In genomic region chr5:67901816-67902496, GRCh38 we compare ENCODE assay signal across 34 cellular contexts.
"Had no signal": no experiment of that assay in that cellular context is flagged by ENCODE, and none has a peak within 500 bp of the region (broad histone marks: within the 10 kb centered on the region; RNA-seq: fewer than 3 reads in every experiment).

No MANE protein-coding gene starts in this region.

- H3K9me3 ChIP-seq: adrenal gland, ascending aorta, heart left ventricle, right lobe of liver, upper lobe of left lung had no signal

- H3K36me3 ChIP-seq: adrenal gland, ascending aorta, heart left ventricle, right lobe of liver, upper lobe of left lung, WERI-Rb-1 had no signal

- H3K27ac Mint-ChIP-seq: activated CD4-positive, alpha-beta memory T cell treated with anti-CD3 and anti-CD28 coated beads for 36 hours; activated CD4-positive, alpha-beta T cell treated with anti-CD3 and anti-CD28 coated beads, Interleukin-2, amount 10 ng/mL, durations not matched to agents 24 days and 14 days; activated naive CD4-positive, alpha-beta T cell treated with anti-CD3 and anti-CD28 coated beads for 36 hours; activated naive CD8-positive, alpha-beta T cell treated with anti-CD3 and anti-CD28 coated beads for 36 hours; activated T-helper 1 cell treated with anti-CD3 and anti-CD28 coated beads, Interleukin-12 subunit alpha, Interleukin-12 subunit beta, Interleukin-2, Interleukin-4 antibody, amounts not matched to agents 30 ng/mL and 10 ng/mL and 1 ng/mL, durations not matched to agents 14 hours and 24 hours and 36 hours; immature natural killer cell; mesothelial cell of epicardium; naive thymus-derived CD4-positive, alpha-beta T cell; stimulated activated naive CD8-positive, alpha-beta T cell treated with anti-CD3 and anti-CD28 coated beads, Interleukin-15, amount 100 ng/mL, for 72 hours; T-helper 1 cell treated with Interleukin-12 subunit alpha and Interleukin-12 subunit beta and Interleukin-4 antibody, amounts not matched to agents 30 μg/mL and 1 μg/mL, for 36 hours had no signal

- H3K4me1 Mint-ChIP-seq: activated CD4-positive, alpha-beta T cell treated with anti-CD3 and anti-CD28 coated beads, Interleukin-2, amount 10 ng/mL, durations not matched to agents 24 days and 14 days; activated naive CD8-positive, alpha-beta T cell treated with anti-CD3 and anti-CD28 coated beads for 36 hours; immature natural killer cell; stimulated activated naive CD8-positive, alpha-beta T cell treated with anti-CD3 and anti-CD28 coated beads, Interleukin-15, amount 100 ng/mL, for 72 hours had no signal

- H3K27ac ChIP-seq: adrenal gland, ascending aorta, coronary artery, dorsolateral prefrontal cortex, foreskin keratinocyte, heart left ventricle, right lobe of liver, upper lobe of left lung, WERI-Rb-1 had no signal

- H3K36me3 Mint-ChIP-seq: activated CD4-positive, alpha-beta memory T cell treated with anti-CD3 and anti-CD28 coated beads for 36 hours; activated naive CD8-positive, alpha-beta T cell treated with anti-CD3 and anti-CD28 coated beads for 36 hours; brain; immature natural killer cell; mesothelial cell of epicardium; naive thymus-derived CD4-positive, alpha-beta T cell had no signal

- H3K9me3 Mint-ChIP-seq: activated CD4-positive, alpha-beta memory T cell treated with anti-CD3 and anti-CD28 coated beads for 36 hours; activated CD4-positive, alpha-beta T cell treated with anti-CD3 and anti-CD28 coated beads, Interleukin-2, amount 10 ng/mL, durations not matched to agents 24 days and 14 days; activated naive CD4-positive, alpha-beta T cell treated with anti-CD3 and anti-CD28 coated beads for 36 hours; activated naive CD8-positive, alpha-beta T cell treated with anti-CD3 and anti-CD28 coated beads for 36 hours; activated T-helper 1 cell treated with anti-CD3 and anti-CD28 coated beads, Interleukin-12 subunit alpha, Interleukin-12 subunit beta, Interleukin-2, Interleukin-4 antibody, amounts not matched to agents 30 ng/mL and 10 ng/mL and 1 ng/mL, durations not matched to agents 14 hours and 24 hours and 36 hours; mesothelial cell of epicardium; naive thymus-derived CD4-positive, alpha-beta T cell; stimulated activated naive CD8-positive, alpha-beta T cell treated with anti-CD3 and anti-CD28 coated beads, Interleukin-15, amount 100 ng/mL, for 72 hours; T-helper 1 cell treated with Interleukin-12 subunit alpha and Interleukin-12 subunit beta and Interleukin-4 antibody, amounts not matched to agents 30 μg/mL and 1 μg/mL, for 36 hours had no signal

- ATAC-seq: activated CD4-positive, CD25-positive, alpha-beta regulatory T cell treated with anti-CD3 and anti-CD28 coated beads, Interleukin-2, amount 50 U/mL, for 24 hours; foreskin keratinocyte; heart left ventricle; left colon; naive thymus-derived CD4-positive, alpha-beta T cell; right lobe of liver; stimulated activated naive CD8-positive, alpha-beta T cell treated with anti-CD3 and anti-CD28 coated beads, Interleukin-15, amount 100 ng/mL, for 72 hours had no signal

- H3K4me3 Mint-ChIP-seq: activated CD4-positive, alpha-beta memory T cell treated with anti-CD3 and anti-CD28 coated beads for 36 hours; activated CD4-positive, alpha-beta T cell treated with anti-CD3 and anti-CD28 coated beads, Interleukin-2, amount 10 ng/mL, durations not matched to agents 24 days and 14 days; activated naive CD4-positive, alpha-beta T cell treated with anti-CD3 and anti-CD28 coated beads for 36 hours; activated naive CD8-positive, alpha-beta T cell treated with anti-CD3 and anti-CD28 coated beads for 36 hours; activated T-helper 1 cell treated with anti-CD3 and anti-CD28 coated beads, Interleukin-12 subunit alpha, Interleukin-12 subunit beta, Interleukin-2, Interleukin-4 antibody, amounts not matched to agents 30 ng/mL and 10 ng/mL and 1 ng/mL, durations not matched to agents 14 hours and 24 hours and 36 hours; brain; immature natural killer cell; mesothelial cell of epicardium; naive thymus-derived CD4-positive, alpha-beta T cell; stimulated activated naive CD8-positive, alpha-beta T cell treated with anti-CD3 and anti-CD28 coated beads, Interleukin-15, amount 100 ng/mL, for 72 hours; T-helper 1 cell treated with Interleukin-12 subunit alpha and Interleukin-12 subunit beta and Interleukin-4 antibody, amounts not matched to agents 30 μg/mL and 1 μg/mL, for 36 hours had no signal

- H3K27me3 ChIP-seq: adrenal gland, ascending aorta, dorsolateral prefrontal cortex, foreskin keratinocyte, heart left ventricle, right lobe of liver, upper lobe of left lung had no signal

- DNase-seq: activated CD4-positive, alpha-beta memory T cell treated with anti-CD3 and anti-CD28 coated beads for 36 hours; activated CD4-positive, alpha-beta T cell treated with anti-CD3 and anti-CD28 coated beads, Interleukin-2, amount 10 ng/mL, durations not matched to agents 24 days and 14 days; activated CD8-positive, alpha-beta memory T cell treated with anti-CD3 and anti-CD28 coated beads, Interleukin-2, amount 50 U/mL, for 4 hours; activated effector memory CD4-positive, alpha-beta T cell treated with anti-CD3 and anti-CD28 coated beads, Interleukin-2, amount 50 U/mL, for 16 hours; activated naive CD4-positive, alpha-beta T cell treated with anti-CD3 and anti-CD28 coated beads for 36 hours; activated naive CD8-positive, alpha-beta T cell treated with anti-CD3 and anti-CD28 coated beads for 36 hours; activated T-cell treated with anti-CD3 and anti-CD28 coated beads, Interleukin-2, amount 50 U/mL, for 1 hour; adrenal gland; dorsolateral prefrontal cortex; effector memory CD4-positive, alpha-beta T cell; erythroblast; foreskin keratinocyte; heart left ventricle; hypothalamus; immature natural killer cell; kidney; left colon; mammary epithelial cell; naive thymus-derived CD4-positive, alpha-beta T cell; right lobe of liver; stimulated activated CD4-positive, alpha-beta T cell treated with anti-CD3 and anti-CD28 coated beads, Interleukin-12 subunit alpha, Interleukin-12 subunit beta, amount 100 ng/mL, for 4 hours; stimulated activated CD4-positive, alpha-beta T cell treated with anti-CD3 and anti-CD28 coated beads, Interleukin-4, amount 100 ng/mL, for 1 hour; stimulated activated naive CD8-positive, alpha-beta T cell treated with anti-CD3 and anti-CD28 coated beads, Interleukin-15, amount 100 ng/mL, for 72 hours; substantia nigra; T1000; upper lobe of left lung; WERI-Rb-1 had no signal

- H3K4me3 ChIP-seq: adrenal gland, ascending aorta, coronary artery, dorsolateral prefrontal cortex, heart left ventricle, right lobe of liver, upper lobe of left lung had no signal

- H3K4me1 ChIP-seq: ascending aorta, upper lobe of left lung had no signal
